ENCODE assay signal across 1 cellular context in the genomic region with DNA sequence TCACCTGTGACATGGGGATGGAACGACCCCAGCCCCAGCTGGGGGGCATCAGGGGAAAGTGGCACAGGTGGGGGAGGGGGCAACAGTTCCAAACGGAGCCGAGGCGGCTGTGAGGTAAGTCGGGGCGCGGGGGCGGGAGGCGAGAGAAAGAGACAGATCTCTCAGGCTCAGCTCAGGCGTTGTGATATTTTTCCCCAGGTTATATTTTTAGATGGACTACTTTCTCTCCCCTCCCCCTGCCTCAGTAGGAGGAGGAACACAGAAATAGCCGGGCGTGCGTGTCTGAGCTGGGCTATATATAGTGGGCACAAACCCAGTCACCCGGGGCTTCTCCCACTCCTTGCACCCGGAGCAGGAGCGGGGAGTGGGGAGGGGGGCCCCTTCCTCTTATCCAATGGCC.
TF ChIP-seq lines count a peak whose summit lies in the region.

No MANE protein-coding gene starts in this region.

TF ChIP-seq in H1, 55 proteins besides CTCF, POLR2A, EP300 and RAD21 (continued from another document):
- TF ChIP-seq JUN (IDR thresholded peaks at IDR 0.05; ENCODE audit: low read depth, low read length) (no peak), SIN3A (conservative IDR thresholded peaks at IDR 0.05 in 1 of 2, IDR thresholded peaks at IDR 0.05 in 1 of 2; ENCODE audit: low read depth in 1 of 2, low read length in 2 of 2) (no peak), CBX8 (IDR thresholded peaks at IDR 0.05; ENCODE audit: borderline replicate concordance, low read depth, low read length) (no peak), MAX (IDR thresholded peaks at IDR 0.05) (no peak), HDAC2 (IDR thresholded peaks at IDR 0.05; ENCODE audit: borderline replicate concordance in 1 of 2, low read depth in 2 of 2, low read length in 2 of 2) (no peak), POLR2AphosphoS5 (IDR thresholded peaks at IDR 0.05; ENCODE audit: low read depth, low read length) (no peak), NANOG (IDR thresholded peaks at IDR 0.05; ENCODE audit: insufficient read depth, low read depth, low read length, poor library complexity, severe bottlenecking) (no peak), POU5F1 (IDR thresholded peaks at IDR 0.05; ENCODE audit: low read depth, low read length) (no peak), BACH1 (IDR thresholded peaks at IDR 0.05; ENCODE audit: low read length) (no peak)
- TF ChIP-seq, protein P1, sequence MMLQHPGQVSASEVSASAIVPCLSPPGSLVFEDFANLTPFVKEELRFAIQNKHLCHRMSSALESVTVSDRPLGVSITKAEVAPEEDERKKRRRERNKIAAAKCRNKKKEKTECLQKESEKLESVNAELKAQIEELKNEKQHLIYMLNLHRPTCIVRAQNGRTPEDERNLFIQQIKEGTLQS (IDR thresholded peaks at IDR 0.05; ENCODE audit: insufficient read depth, low read depth, low read length): no peak
